ENCODE assay signal across 13 cellular contexts in genomic region chr17:81489986-81490598, GRCh38. TPM values are rescaled to one million over a fixed set of nuclear protein-coding genes. Genes with fewer than 3 reads are reported as not detected.
DNase-seq lines count a peak whose midpoint lies in the region; ATAC-seq, FAIRE-seq and TF ChIP-seq lines count a peak whose summit lies in the region.
"Had no signal": no experiment of that assay in that cellular context is flagged by ENCODE, and none has a peak within 500 bp of the region (broad histone marks: within the 10 kb centered on the region; RNA-seq: fewer than 3 reads in every experiment).

No MANE protein-coding gene starts in this region.

- no peaks in the 10 kb centered on the region for H3K27me3 ChIP-seq in CD8-positive, alpha-beta memory T cell (ENCODE audit: insufficient read depth, low read length, poor library complexity, severe bottlenecking)
- H3K27me3 ChIP-seq in mesenchymal stem cell (ENCODE audit: control insufficient read depth in 1 of 2, insufficient read depth in 1 of 2, low read length in 2 of 2) (peaks cover 19 to 45% of the 10 kb centered on the region in 2 experiments), small intestine (ENCODE audit: control insufficient read depth in 2 of 2, insufficient read depth in 2 of 2, low read length in 2 of 2) (no peaks in the 10 kb centered on the region)
- H3K27me3 ChIP-seq: upper lobe of right lung had no signal

- H2BK12ac ChIP-seq in mesenchymal stem cell (ENCODE audit: low read length in 2 of 2) = peak overlapping the region in 1 of 2 experiments; percentile 23

- H4K91ac ChIP-seq in mesenchymal stem cell (ENCODE audit: low read length) = peak overlapping the region; percentile 66

- no peak overlapping the region for H3K4me2 ChIP-seq in mesenchymal stem cell (ENCODE audit: low read length, poor library complexity, severe bottlenecking)

- H3K4ac ChIP-seq in mesenchymal stem cell (ENCODE audit: low read depth in 1 of 2, low read length in 2 of 2) = peak overlapping the region in 1 of 2 experiments; percentile 47

- peaks cover 0 to 11% (median 4%) of the 10 kb centered on the region in 3 donors for H3K4me1 Mint-ChIP-seq in CD8-positive, alpha-beta memory T cell
- peaks cover 35% of the 10 kb centered on the region for H3K4me1 Mint-ChIP-seq in WTC11

- H3K4me1 ChIP-seq in CD8-positive, alpha-beta memory T cell (ENCODE audit: insufficient read depth, low read length) = no peaks in the 10 kb centered on the region
- H3K4me1 ChIP-seq in mesenchymal stem cell (ENCODE audit: control insufficient read depth, insufficient read depth, low read depth, low read length) (peaks cover 35% of the 10 kb centered on the region), small intestine (ENCODE audit: control insufficient read depth in 2 of 2, insufficient read depth in 1 of 2, low read depth in 1 of 2, low read length in 1 of 2) (no peaks in the 10 kb centered on the region)

- H3K36me3 ChIP-seq in CD8-positive, alpha-beta memory T cell (ENCODE audit: insufficient read depth, low read length) = no peaks in the 10 kb centered on the region
- H3K36me3 ChIP-seq in mesenchymal stem cell (ENCODE audit: control insufficient read depth in 1 of 2, insufficient read depth in 2 of 2, low read depth in 1 of 2, low read length in 2 of 2) = no peaks in the 10 kb centered on the region
- H3K36me3 ChIP-seq in small intestine (ENCODE audit: control insufficient read depth in 2 of 2, insufficient read depth in 2 of 2, low read length in 2 of 2) = no peaks in the 10 kb centered on the region
- H3K36me3 ChIP-seq: upper lobe of right lung had no signal

- no peaks in the 10 kb centered on the region for H3K9me3 Mint-ChIP-seq in CD8-positive, alpha-beta memory T cell
- H3K9me3 Mint-ChIP-seq in WTC11 = no peaks in the 10 kb centered on the region

- TF ChIP-seq CTCF in 22Rv1 (IDR thresholded peaks at IDR 0.05) (no peak), WTC11 (IDR thresholded peaks at IDR 0.05) (no peak)

- peak overlapping the region; percentile 33 for H2BK5ac ChIP-seq in mesenchymal stem cell (ENCODE audit: low read depth, low read length, poor library complexity, severe bottlenecking)

- peak overlapping the region; percentile 29 for H2AK5ac ChIP-seq in mesenchymal stem cell (ENCODE audit: low read length, severe bottlenecking)

- DNase-seq in CD8-positive, alpha-beta memory T cell = no peak
- DNase-seq in WTC11 (ENCODE audit: low spot score) = no peak
- no peak for DNase-seq in mesenchymal stem cell
- no peak for DNase-seq in NCI-H1417 (lab: John Stamatoyannopoulos, UW)
- DNase-seq in small intestine = no peak
- no peak for DNase-seq in DMS 273 treated with DMSO at 0.1 percent for 48 hours (lab: John Stamatoyannopoulos, UW)
- DNase-seq: activated CD4-positive, CD25-positive, alpha-beta regulatory T cell; activated T-cell treated with anti-CD3 and anti-CD28 coated beads, Interleukin-2, amount 50 U/mL, for 1 hour; EL; upper lobe of right lung had no signal

- H3K9me3 ChIP-seq in CD8-positive, alpha-beta memory T cell (ENCODE audit: low read length) = no peaks in the 10 kb centered on the region
- H3K9me3 ChIP-seq in mesenchymal stem cell (ENCODE audit: control insufficient read depth, low read length) (no peaks in the 10 kb centered on the region), small intestine (ENCODE audit: control insufficient read depth, low read depth) (no peaks in the 10 kb centered on the region)
- H3K9me3 ChIP-seq: upper lobe of right lung had no signal

- H3K27ac ChIP-seq in 22Rv1 (peak overlapping the region; percentile 92), mesenchymal stem cell (ENCODE audit: low read length, poor library complexity, severe bottlenecking) (no peak overlapping the region), small intestine (ENCODE audit: low read depth in 1 of 2, low read length in 1 of 2) (no peak overlapping the region)
- no peak overlapping the region for H3K27ac ChIP-seq in CD8-positive, alpha-beta memory T cell (ENCODE audit: low read depth, low read length)
- H3K27ac ChIP-seq: upper lobe of right lung had no signal

- H3K79me1 ChIP-seq in mesenchymal stem cell (replicated peaks; ENCODE audit: low read length, poor library complexity, severe bottlenecking) = no peaks in the 10 kb centered on the region

- no peak overlapping the region for H3K9ac ChIP-seq in mesenchymal stem cell (ENCODE audit: low read length)

- ATAC-seq in WTC11 (peak; percentile 5; the same call in 1 of the 2 replicates), GM19397 (IDR thresholded peaks at IDR 0.05; ENCODE audit: unreplicated experiment) (no peak)
- ATAC-seq: upper lobe of right lung had no signal

- peak overlapping the region in 1 of 2 experiments; percentile 53 for H3K14ac ChIP-seq in mesenchymal stem cell (ENCODE audit: low read length in 2 of 2)

- peaks cover 11 to 20% of the 10 kb centered on the region in 2 donors for H3K27me3 Mint-ChIP-seq in CD8-positive, alpha-beta memory T cell
- peaks cover 62% of the 10 kb centered on the region for H3K27me3 Mint-ChIP-seq in WTC11 (ENCODE audit: low read depth)

- peak overlapping the region in 1 of 2 experiments; percentile 13 for H3K18ac ChIP-seq in mesenchymal stem cell (ENCODE audit: low read depth in 1 of 2, low read length in 2 of 2)

- H3K4me3 ChIP-seq in CD8-positive, alpha-beta memory T cell (ENCODE audit: low read length) = no peak overlapping the region
- no peak overlapping the region for H3K4me3 ChIP-seq in mesenchymal stem cell (ENCODE audit: insufficient read depth in 1 of 2, low read depth in 1 of 2, low read length in 2 of 2)
- no peak overlapping the region for H3K4me3 ChIP-seq in small intestine (ENCODE audit: low read depth in 1 of 2, low read length in 2 of 2)
- H3K4me3 ChIP-seq: upper lobe of right lung had no signal

- H2AFZ ChIP-seq in mesenchymal stem cell (ENCODE audit: low read depth, low read length) = no peak overlapping the region

- CTCF ChIA-PET in CD8-positive, alpha-beta memory T cell (lab: Charles Lee) = no interaction called here
- CTCF ChIA-PET in WTC11 (lab: Charles Lee) = interaction anchor here (0.5 to 1.8 kb wide), 10 partner anchors 14 to 237 kb away, joined by 3 to 10 read pairs (median 4); no protein-coding TSS in a partner anchor

- no peak overlapping the region for H2BK120ac ChIP-seq in mesenchymal stem cell (ENCODE audit: low read depth, low read length)

- peak overlapping the region in 2 of 8 donors; percentile 48 to 87 for H3K27ac Mint-ChIP-seq in CD8-positive, alpha-beta memory T cell
- peak overlapping the region; percentile 77; the same call in 1 of the 2 replicates for H3K27ac Mint-ChIP-seq in WTC11
- H3K27ac Mint-ChIP-seq: progenitor cell of endocrine pancreas had no signal

- peak overlapping the region in 1 of 2 experiments; percentile 35 for H3K23ac ChIP-seq in mesenchymal stem cell (ENCODE audit: low read length in 2 of 2)

- POLR2A ChIA-PET in CD8-positive, alpha-beta memory T cell (lab: Charles Lee) = interaction anchor here (0.6 kb wide), 1 partner anchor 142 kb away, joined by 8 read pairs; no protein-coding TSS in a partner anchor
- POLR2A ChIA-PET in WTC11 (lab: Charles Lee) = interaction anchor here (1.1 to 4.1 kb wide), 4 partner anchors 12 to 25 kb away, joined by 3 to 38 read pairs (median 8); partner anchors contain the start of gene ACTG1

- 58% methylated on average over 7 of the region's 7 CpGs for WGBS in mesenchymal stem cell
- 66 to 75% (median 68%) methylated on average over 7 of the region's 7 CpGs for WGBS in small intestine, 3 donors

- H4K8ac ChIP-seq in mesenchymal stem cell (ENCODE audit: low read length) = peak overlapping the region; percentile 35

- no peak overlapping the region for H2BK15ac ChIP-seq in mesenchymal stem cell (ENCODE audit: low read depth, poor library complexity, severe bottlenecking)

- H3K4me3 Mint-ChIP-seq in CD8-positive, alpha-beta memory T cell = peak overlapping the region in 4 of 7 donors; percentile 27 to 58 (median 53)
- peak overlapping the region; percentile 43 for H3K4me3 Mint-ChIP-seq in WTC11

- H3K36me3 Mint-ChIP-seq in CD8-positive, alpha-beta memory T cell = no peaks in the 10 kb centered on the region
- H3K36me3 Mint-ChIP-seq in WTC11 = no peaks in the 10 kb centered on the region

- FAIRE-seq in small intestine (lab: Jason Lieb, UNC) = no peak

TF ChIP-seq in WTC11, 78 proteins besides CTCF, POLR2A, EP300 and RAD21 (continues in another document):
- TF ChIP-seq NR1H2 (CRISPR knock-in tag; IDR thresholded peaks at IDR 0.05) (no peak), NR3C1 (CRISPR knock-in tag; conservative IDR thresholded peaks at IDR 0.05; ENCODE audit: low read depth) (no peak), RORB (CRISPR knock-in tag; IDR thresholded peaks at IDR 0.05) (no peak), RELA (CRISPR knock-in tag; IDR thresholded peaks at IDR 0.05; ENCODE audit: borderline replicate concordance) (no peak), TP53 (CRISPR knock-in tag; IDR thresholded peaks at IDR 0.05) (0 out of 2 replicates have a peak, but pooled peaks have one; percentile 37)
- TF ChIP-seq, protein P1, sequence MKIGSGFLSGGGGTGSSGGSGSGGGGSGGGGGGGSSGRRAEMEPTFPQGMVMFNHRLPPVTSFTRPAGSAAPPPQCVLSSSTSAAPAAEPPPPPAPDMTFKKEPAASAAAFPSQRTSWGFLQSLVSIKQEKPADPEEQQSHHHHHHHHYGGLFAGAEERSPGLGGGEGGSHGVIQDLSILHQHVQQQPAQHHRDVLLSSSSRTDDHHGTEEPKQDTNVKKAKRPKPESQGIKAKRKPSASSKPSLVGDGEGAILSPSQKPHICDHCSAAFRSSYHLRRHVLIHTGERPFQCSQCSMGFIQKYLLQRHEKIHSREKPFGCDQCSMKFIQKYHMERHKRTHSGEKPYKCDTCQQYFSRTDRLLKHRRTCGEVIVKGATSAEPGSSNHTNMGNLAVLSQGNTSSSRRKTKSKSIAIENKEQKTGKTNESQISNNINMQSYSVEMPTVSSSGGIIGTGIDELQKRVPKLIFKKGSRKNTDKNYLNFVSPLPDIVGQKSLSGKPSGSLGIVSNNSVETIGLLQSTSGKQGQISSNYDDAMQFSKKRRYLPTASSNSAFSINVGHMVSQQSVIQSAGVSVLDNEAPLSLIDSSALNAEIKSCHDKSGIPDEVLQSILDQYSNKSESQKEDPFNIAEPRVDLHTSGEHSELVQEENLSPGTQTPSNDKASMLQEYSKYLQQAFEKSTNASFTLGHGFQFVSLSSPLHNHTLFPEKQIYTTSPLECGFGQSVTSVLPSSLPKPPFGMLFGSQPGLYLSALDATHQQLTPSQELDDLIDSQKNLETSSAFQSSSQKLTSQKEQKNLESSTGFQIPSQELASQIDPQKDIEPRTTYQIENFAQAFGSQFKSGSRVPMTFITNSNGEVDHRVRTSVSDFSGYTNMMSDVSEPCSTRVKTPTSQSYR (CRISPR knock-in tag; IDR thresholded peaks at IDR 0.05) = no peak

RNA-seq across cellular contexts. Expression of gene ACTG1, which starts 22.5 kb away (rescaled TPM):
- total RNA-seq in CD8-positive, alpha-beta memory T cell = 1,000 to 10,000 TPM; 5,175 to 5,190 TPM
- polyA plus RNA-seq in CD8-positive, alpha-beta memory T cell = 1,950 TPM
- 3,338 to 3,455 TPM (median 3,348 TPM) in 3 replicates for total RNA-seq in WTC11 (2021)
- polyA plus RNA-seq in mesenchymal stem cell (2013, experiment 1 of 2) = 7,126 TPM
- polyA plus RNA-seq in mesenchymal stem cell (2013, experiment 2 of 2) = 6,723 TPM
- 1,000 to 10,000 TPM; 1,318 to 3,459 (median 1,629) TPM for polyA plus RNA-seq in small intestine

RNA-seq across cellular contexts. Expression of gene FSCN2, which starts 38.1 kb away (rescaled TPM):
- total RNA-seq in CD8-positive, alpha-beta memory T cell = under 1 TPM; 0.46 to 0.49 TPM
- polyA plus RNA-seq in CD8-positive, alpha-beta memory T cell = not detected
- 0.31 to 0.89 TPM (median 0.46 TPM) in 3 replicates for total RNA-seq in WTC11 (2021)
- 0.23 TPM for polyA plus RNA-seq in mesenchymal stem cell (2013, experiment 1 of 2)
- polyA plus RNA-seq in mesenchymal stem cell (2013, experiment 2 of 2) = 0.15 TPM
- polyA plus RNA-seq in small intestine = 1 to 10 TPM in 1 of 3 donors, not detected in 2; 1.3 TPM
